8 cellular contexts compared by ENCODE assay signal in the genomic region with DNA sequence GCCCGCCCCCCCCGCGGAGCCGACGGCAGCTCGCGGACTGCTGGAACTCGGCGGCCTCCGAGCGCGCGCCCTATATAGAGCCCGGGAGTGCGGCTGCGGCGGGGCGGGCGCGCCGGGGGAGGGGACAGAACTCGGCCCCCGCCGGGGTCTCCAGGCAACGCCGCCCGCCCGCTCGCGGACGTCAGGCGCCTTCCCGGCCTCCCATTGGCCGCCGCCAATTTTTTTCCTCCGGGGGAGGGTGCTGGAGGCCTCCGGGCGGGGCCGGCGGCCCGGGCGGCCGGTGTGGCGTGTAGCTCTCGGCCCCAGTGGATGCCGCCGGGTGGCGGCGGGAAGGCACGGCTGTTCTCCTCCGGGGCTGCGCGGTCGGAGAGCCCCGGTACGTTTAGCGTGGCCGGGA. TPM values are rescaled to one million over a fixed set of nuclear protein-coding genes. Genes with fewer than 3 reads are reported as not detected.
A peak's percentile ranks its signal among the peaks of the same experiment; 100 is the strongest.
DNase-seq lines count a peak whose midpoint lies in the region; ATAC-seq and TF ChIP-seq lines count a peak whose summit lies in the region.

A gene with protein sequence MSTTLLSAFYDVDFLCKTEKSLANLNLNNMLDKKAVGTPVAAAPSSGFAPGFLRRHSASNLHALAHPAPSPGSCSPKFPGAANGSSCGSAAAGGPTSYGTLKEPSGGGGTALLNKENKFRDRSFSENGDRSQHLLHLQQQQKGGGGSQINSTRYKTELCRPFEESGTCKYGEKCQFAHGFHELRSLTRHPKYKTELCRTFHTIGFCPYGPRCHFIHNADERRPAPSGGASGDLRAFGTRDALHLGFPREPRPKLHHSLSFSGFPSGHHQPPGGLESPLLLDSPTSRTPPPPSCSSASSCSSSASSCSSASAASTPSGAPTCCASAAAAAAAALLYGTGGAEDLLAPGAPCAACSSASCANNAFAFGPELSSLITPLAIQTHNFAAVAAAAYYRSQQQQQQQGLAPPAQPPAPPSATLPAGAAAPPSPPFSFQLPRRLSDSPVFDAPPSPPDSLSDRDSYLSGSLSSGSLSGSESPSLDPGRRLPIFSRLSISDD (minus strand): TSS at position 49 of the 397 bp plus-strand sequence. CDS start 291 bp downstream, outside the sequence.

- peak; percentile 2 for TF ChIP-seq CTCF in AG04449 (IDR thresholded peaks at IDR 0.05; ENCODE audit: insufficient read depth, low read length, missing control alignments)
- TF ChIP-seq CTCF in WERI-Rb-1 (IDR thresholded peaks at IDR 0.05; ENCODE audit: low read depth, low read length): 0 out of 2 replicates have a peak, but pooled peaks have one; percentile 7
- TF ChIP-seq CTCF in spleen (IDR thresholded peaks at IDR 0.05 in 8 of 11, conservative IDR thresholded peaks at IDR 0.05 in 3 of 11): peak in 3 of 11 experiments; percentile 22 to 39 (median 29)

- WGBS in spleen, 5 donors: 0 to 2% (median 1%) methylated on average over 17 to 58 of the region's 58 CpGs

- H3K27me3 ChIP-seq in WERI-Rb-1 (ENCODE audit: insufficient read depth, low read depth, severe bottlenecking) (no peaks in the 10 kb centered on the region), spleen (replicated peaks in 1 of 7) (no peaks in the 10 kb centered on the region)

- peak; percentile 95 to 98 (median 97) for TF ChIP-seq POLR2A in spleen (IDR thresholded peaks at IDR 0.05)

- peak within 1 kb of the TSS; percentile 86 for H3K4me3 ChIP-seq in AG04449 (ENCODE audit: low read depth, low read length)
- H3K4me3 ChIP-seq in WERI-Rb-1 (ENCODE audit: low read depth, low read length): peak within 1 kb of the TSS; percentile 93
- H3K4me3 ChIP-seq in spleen: peak within 1 kb of the TSS; percentile 73 to 99 (median 90)

- DNase-seq in AG04449 (ENCODE audit: low read depth, low spot score) (no peak), NCI-H2227 (lab: John Stamatoyannopoulos, UW; ENCODE audit: unreplicated experiment) (peak; percentile 98), WERI-Rb-1 (peak; percentile 97), T47D (ENCODE audit: low read depth in 1 of 2, low spot score in 1 of 2) (peak; percentile 93 to 95), iPS-NIHi11 (ENCODE audit: low spot score) (peak; percentile 92), spleen (peak; percentile 100)

- H3K27ac ChIP-seq in WERI-Rb-1 (peak within 1 kb of the TSS; percentile 99), spleen (peak within 1 kb of the TSS; percentile 93 to 100 (median 99))

- CTCF ChIA-PET in AG04449 (lab: Yijun Ruan, JAX): interaction anchor here (0.8 to 15.0 kb wide), 18 partner anchors 8 to 407 kb away, joined by 3 to 293 read pairs (median 18); no protein-coding TSS in a partner anchor

- peaks cover 39% of the 10 kb centered on the region for H3K36me3 ChIP-seq in WERI-Rb-1
- peaks cover 0 to 63% (median 33%) of the 10 kb centered on the region in 6 donors for H3K36me3 ChIP-seq in spleen

- intact Hi-C loops in spleen (cut with DNase I; ENCODE audit: low total_unique reads): loop anchor here (5.0 to 10.0 kb wide), 2 partner anchors 252 to 274 kb away; no protein-coding TSS in a partner anchor

- POLR2A ChIA-PET in AG04449 (lab: Yijun Ruan, JAX): interaction anchor here (0.6 to 2.4 kb wide), 29 partner anchors 8 to 416 kb away, joined by 3 to 16 read pairs (median 3); no protein-coding TSS in a partner anchor

- in situ Hi-C loops in T47D (cut with HindIII; ENCODE audit: low pct_unique_long_range_greater_than_20kb, low sequenced_read_pairs): no loop called here

- ATAC-seq in GM18907 (IDR thresholded peaks at IDR 0.05; ENCODE audit: unreplicated experiment) (peak; percentile 58), HG03135 (IDR thresholded peaks at IDR 0.05; ENCODE audit: unreplicated experiment) (peak; percentile 51)

- H3K4me1 ChIP-seq in spleen: peaks cover 24 to 65% (median 59%) of the 10 kb centered on the region in 6 donors

- H3K9me3 ChIP-seq in WERI-Rb-1 (ENCODE audit: severe bottlenecking): no peaks in the 10 kb centered on the region
- no peaks in the 10 kb centered on the region for H3K9me3 ChIP-seq in spleen

RNA-seq across cellular contexts. Expression of the gene that starts here (rescaled TPM):
- total RNA-seq in spleen: 100 to 1,000 TPM; 118 to 223 (median 131) TPM
- polyA plus RNA-seq in spleen: 100 to 1,000 TPM in 1 of 3 donors, 10 to 100 TPM in 2; 72.4 to 115 (median 91.0) TPM
